In genomic region chr16:69093974-69094373, GRCh38 we compare ENCODE assay signal across 19 cellular contexts. TPM values are rescaled to one million over a fixed set of nuclear protein-coding genes. Genes with fewer than 3 reads are reported as not detected.
DNase-seq lines count a peak whose midpoint lies in the region; ATAC-seq and TF ChIP-seq lines count a peak whose summit lies in the region.
"Had no signal": no experiment of that assay in that cellular context is flagged by ENCODE, and none has a peak within 500 bp of the region (broad histone marks: within the 10 kb centered on the region; RNA-seq: fewer than 3 reads in every experiment).

No MANE protein-coding gene starts in this region.

- no peak for TF ChIP-seq POLR2A in gastrocnemius medialis (IDR thresholded peaks at IDR 0.05)

- H3K36me3 ChIP-seq in Karpas-422 (ENCODE audit: insufficient read depth, low read length) = no peaks in the 10 kb centered on the region
- H3K36me3 ChIP-seq in gastrocnemius medialis = no peaks in the 10 kb centered on the region
- H3K36me3 ChIP-seq: esophagus squamous epithelium, prostate gland had no signal

- H3K27me3 ChIP-seq in Karpas-422 (ENCODE audit: low read length) (no peaks in the 10 kb centered on the region), gastrocnemius medialis (no peaks in the 10 kb centered on the region)
- H3K27me3 ChIP-seq: body of pancreas, esophagus squamous epithelium had no signal

- no peaks in the 10 kb centered on the region for H4K20me1 ChIP-seq in Karpas-422 (ENCODE audit: insufficient read depth, low read depth, low read length)

- intact Hi-C loops in gastrocnemius medialis (cut with DNase I; ENCODE audit: low total_unique reads) = no loop called here

- H3K4me2 ChIP-seq in Karpas-422 (ENCODE audit: low read depth, low read length, poor library complexity, severe bottlenecking) = no peak overlapping the region

- H3K9me3 ChIP-seq in Karpas-422 (ENCODE audit: low read length) = no peaks in the 10 kb centered on the region
- no peaks in the 10 kb centered on the region for H3K9me3 ChIP-seq in gastrocnemius medialis
- H3K9me3 ChIP-seq: body of pancreas, esophagus squamous epithelium, prostate gland had no signal

- no peak for TF ChIP-seq CTCF in gastrocnemius medialis (IDR thresholded peaks at IDR 0.05 in 4 of 5, conservative IDR thresholded peaks at IDR 0.05 in 1 of 5)

- in situ Hi-C loops in gastrocnemius medialis (cut with MboI; ENCODE audit: low sequenced_read_pairs in 4 of 4) = no loop called here

- peak; percentile 84 for DNase-seq in DMS153 (lab: John Stamatoyannopoulos, UW)
- DNase-seq in Karpas-422 = peak; percentile 34
- peak; percentile 74 for DNase-seq in NCI-H510A (lab: John Stamatoyannopoulos, UW)
- DNase-seq in activated CD8-positive, alpha-beta memory T cell treated with anti-CD3 and anti-CD28 coated beads, Interleukin-2, amount 50 U/mL, for 48 hours = no peak
- no peak for DNase-seq in gastrocnemius medialis
- DNase-seq in hypothalamus (lab: John Stamatoyannopoulos, UW) = no peak
- no peak for DNase-seq in cortex of kidney (lab: John Stamatoyannopoulos, UW)
- DNase-seq: activated CD4-positive, alpha-beta T cell treated with anti-CD3 and anti-CD28 coated beads, Interleukin-2, amount 50 U/mL, for 4 hours; activated effector memory CD4-positive, alpha-beta T cell treated with anti-CD3 and anti-CD28 coated beads, Interleukin-2, amount 50 U/mL, for 16 hours; body of pancreas; effector CD8-positive, alpha-beta T cell; esophagus squamous epithelium; H7; kidney; NCI-H2081 treated with DMSO at 0.1 percent for 48 hours had no signal

- H2AFZ ChIP-seq in Karpas-422 (ENCODE audit: low read length) = no peak overlapping the region

- no peak overlapping the region for H3K27ac ChIP-seq in Karpas-422 (ENCODE audit: low read length)
- no peak overlapping the region for H3K27ac ChIP-seq in gastrocnemius medialis
- H3K27ac ChIP-seq: body of pancreas, C4-2B, esophagus squamous epithelium, prostate gland, VCaP had no signal

- no peak overlapping the region for H3K4me3 ChIP-seq in Karpas-422 (ENCODE audit: low read length)
- no peak overlapping the region for H3K4me3 ChIP-seq in gastrocnemius medialis
- H3K4me3 ChIP-seq: body of pancreas, esophagus squamous epithelium, prostate gland had no signal

- no peaks in the 10 kb centered on the region for H3K79me2 ChIP-seq in Karpas-422 (ENCODE audit: low read length)

- no peaks in the 10 kb centered on the region for H3K9me2 ChIP-seq in Karpas-422 (replicated peaks; ENCODE audit: insufficient read depth, low read length)

- no peak overlapping the region for H3K9ac ChIP-seq in Karpas-422 (ENCODE audit: low read length)

- no peaks in the 10 kb centered on the region for H3K4me1 ChIP-seq in Karpas-422 (ENCODE audit: low read length)
- no peaks in the 10 kb centered on the region for H3K4me1 ChIP-seq in gastrocnemius medialis

- ATAC-seq in esophagus mucosa (peak; percentile 18), gastrocnemius medialis (no peak)
- ATAC-seq: body of pancreas had no signal

RNA-seq across cellular contexts. Expression of gene HAS3, which starts 11.5 kb away (rescaled TPM):
- 1.9 TPM in 2 replicates for total RNA-seq in Karpas-422 (2014; rRNA removed; shearing (Covaris generic); ENCODE audit: low replicate concordance)
- total RNA-seq in esophagus mucosa (72.2 TPM), gastrocnemius medialis (10 to 100 TPM in 1 of 4 donors, 1 to 10 TPM in 1, under 1 TPM in 1, not detected in 1; 0.23 to 10.0 (median 1.6) TPM)

RNA-seq across cellular contexts. Expression of gene CHTF8, which starts 38.4 kb away (rescaled TPM):
- 87.0 and 98.5 TPM in 2 replicates for total RNA-seq in Karpas-422 (2014; rRNA removed; shearing (Covaris generic); ENCODE audit: low replicate concordance)
- total RNA-seq in esophagus mucosa (89.6 TPM), gastrocnemius medialis (10 to 100 TPM; 27.3 to 52.3 (median 34.8) TPM)

RNA-seq across cellular contexts. Expression of gene UTP4, which starts 38.5 kb away (rescaled TPM):
- total RNA-seq in Karpas-422 (2014; rRNA removed; shearing (Covaris generic); ENCODE audit: low replicate concordance) = 22.0 and 31.6 TPM in 2 replicates
- 30.2 TPM for total RNA-seq in esophagus mucosa
- total RNA-seq in gastrocnemius medialis = 10 to 100 TPM; 33.1 to 44.2 (median 35.5) TPM

Comparison
In these comparisons a context has a peak if more than half of its experiments do, and no peak if none do; other contexts are left out.
1. DNase-seq: peak in DMS153 (single experiment), Karpas-422 (single experiment) and NCI-H510A (single experiment); none in activated CD8-positive, alpha-beta memory T cell treated with anti-CD3 and anti-CD28 coated beads, Interleukin-2, amount 50 U/mL, for 48 hours (single experiment), gastrocnemius medialis (0 of 2), hypothalamus (0 of 51) and cortex of kidney (single experiment).